ENCODE assay signal across 38 cellular contexts in the genomic region with DNA sequence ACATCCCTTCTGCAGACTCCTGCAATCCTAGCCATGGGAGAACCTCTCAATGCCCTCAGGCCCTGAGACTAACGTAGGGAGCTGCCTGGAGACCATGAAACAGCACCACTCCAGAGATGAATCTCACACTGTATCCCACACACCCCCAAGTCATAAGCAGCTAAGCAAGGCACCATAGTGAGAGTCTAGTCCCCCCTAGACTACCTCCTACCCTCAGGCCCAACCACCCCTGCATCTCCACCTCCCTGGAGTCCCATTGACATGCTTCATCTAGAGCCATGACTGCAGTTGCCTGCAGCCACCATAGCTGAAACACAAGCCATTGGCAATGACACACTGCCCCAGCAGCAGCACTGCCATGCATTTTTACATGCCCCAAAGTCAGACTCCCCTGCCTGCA. TPM values are rescaled to one million over a fixed set of nuclear protein-coding genes. Genes with fewer than 3 reads are reported as not detected.
"Had no signal": no experiment of that assay in that cellular context is flagged by ENCODE, and none has a peak within 500 bp of the region (broad histone marks: within the 10 kb centered on the region; RNA-seq: fewer than 3 reads in every experiment).

No MANE protein-coding gene starts in this region.

- H3K4me3 ChIP-seq: MG63 had no signal

- H3K36me3 ChIP-seq: MG63 had no signal

- DNase-seq: Karpas-422, Kasumi-1, MG63, MM.1S, MV-4-11, NCI-H1048, NCI-H1092, NCI-H1092 treated with DMSO at 0.1 percent for 48 hours, NCI-H1105, NCI-H1105 treated with DMSO at 0.1 percent for 48 hours, NCI-H1417, NCI-H1417 treated with DMSO at 0.1 percent for 48 hours, NCI-H1436, NCI-H1436 treated with DMSO at 0.1 percent for 48 hours, NCI-H146, NCI-H1694, NCI-H1694 treated with DMSO at 0.1 percent for 48 hours, NCI-H187, NCI-H187 treated with DMSO at 0.1 percent for 48 hours, NCI-H1930, NCI-H2029, NCI-H2029 treated with DMSO at 0.1 percent for 48 hours, NCI-H2081, NCI-H2081 treated with DMSO at 0.1 percent for 48 hours, NCI-H2107, NCI-H2171, NCI-H2171 treated with DMSO at 0.1 percent for 48 hours, NCI-H2227 treated with DMSO at 0.1 percent for 48 hours, NCI-H226, NCI-H345, NCI-H446, NCI-H446 treated with DMSO at 0.1 percent for 48 hours, NCI-H510A, NCI-H510A treated with DMSO at 0.1 percent for 48 hours had no signal

- H3K9me3 ChIP-seq: MG63 had no signal

RNA-seq across cellular contexts. Expression of gene SPRR2G, which starts 17.4 kb away (rescaled TPM):
- total RNA-seq: LHCN-M2, M059J, MCF 10A, NCI-H460 had no signal

RNA-seq across cellular contexts. Expression of gene SPRR2F, which starts 20.0 kb away (rescaled TPM):
- total RNA-seq: LHCN-M2, M059J, MCF 10A, NCI-H460 had no signal

RNA-seq across cellular contexts. Expression of gene SPRR2E, which starts 38.9 kb away (rescaled TPM):
- total RNA-seq: LHCN-M2, M059J, MCF 10A, NCI-H460 had no signal
